8 cellular contexts compared by ENCODE assay signal in the genomic region with DNA sequence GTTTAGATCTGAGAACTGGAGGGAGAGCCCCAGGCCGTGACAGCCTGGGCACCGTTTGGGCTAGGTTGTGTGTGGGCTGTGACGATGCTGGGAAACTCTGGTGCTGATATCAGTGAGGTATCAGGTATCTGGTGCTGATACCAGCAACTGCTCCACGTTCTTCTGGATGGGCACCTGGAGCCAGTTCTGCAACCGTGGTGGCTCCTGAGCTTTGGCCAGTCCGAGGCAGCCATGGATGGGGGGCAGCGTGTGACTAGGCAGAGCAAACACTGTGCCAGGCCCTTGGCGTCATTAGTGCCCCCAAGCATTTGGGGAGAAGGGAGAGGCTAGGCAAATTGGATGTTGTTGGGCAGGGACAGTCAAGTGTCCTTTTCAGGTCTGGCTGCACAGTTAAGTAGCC. TPM values are rescaled to one million over a fixed set of nuclear protein-coding genes. Genes with fewer than 3 reads are reported as not detected.
A peak's percentile ranks its signal among the peaks of the same experiment; 100 is the strongest.
DNase-seq lines count a peak whose midpoint lies in the region; ATAC-seq and TF ChIP-seq lines count a peak whose summit lies in the region.

No MANE protein-coding gene starts in this region.

- peak overlapping the region; percentile 98 for H3K4me2 ChIP-seq in mammary epithelial cell (ENCODE audit: insufficient read depth, low read depth, low read length)

- ATAC-seq in GM21423 (IDR thresholded peaks at IDR 0.05; ENCODE audit: unreplicated experiment), result no peak
- ATAC-seq in HG02970 (IDR thresholded peaks at IDR 0.05; ENCODE audit: low FRiP score, unreplicated experiment), result no peak
- no peak for ATAC-seq in HG03039 (IDR thresholded peaks at IDR 0.05; ENCODE audit: unreplicated experiment)

- peak overlapping the region; percentile 87 for H2AFZ ChIP-seq in mammary epithelial cell (ENCODE audit: low read depth, low read length)

- intact Hi-C loops in mammary epithelial cell (cut with micrococcal nuclease), result loop anchor here (1.0 to 2.0 kb wide), 2 partner anchors 25 to 46 kb away; no protein-coding TSS in a partner anchor

- dilution Hi-C loops in mammary epithelial cell (cut with HindIII; ENCODE audit: low sequenced_read_pairs), result loop anchor here (5.0 kb wide), 1 partner anchor 33 kb away; no protein-coding TSS in a partner anchor

- peaks cover 9% of the 10 kb centered on the region; the same call in 1 of the 2 replicates for H3K27me3 ChIP-seq in HUES6 (ENCODE audit: control insufficient read depth, insufficient read depth, low read length)
- no peaks in the 10 kb centered on the region for H3K27me3 ChIP-seq in mammary epithelial cell (ENCODE audit: insufficient read depth, low read length)
- no peaks in the 10 kb centered on the region for H3K27me3 ChIP-seq in muscle layer of colon (ENCODE audit: control insufficient read depth in 1 of 2, insufficient read depth in 2 of 2, low read length in 2 of 2)

- H3K36me3 ChIP-seq in HUES6 (ENCODE audit: control insufficient read depth, insufficient read depth, low read length) (peaks cover 6% of the 10 kb centered on the region; the same call in 1 of the 2 replicates), mammary epithelial cell (ENCODE audit: insufficient read depth, low read length) (no peaks in the 10 kb centered on the region), muscle layer of colon (ENCODE audit: insufficient read depth, low read length) (no peaks in the 10 kb centered on the region)

- DNase-seq in AG04449 (ENCODE audit: low read depth, low spot score) (no peak), mammary epithelial cell (no peak), NOMO-1 (lab: John Stamatoyannopoulos, UW; ENCODE audit: unreplicated experiment in 2 of 2) (no peak)

- peaks cover 46% of the 10 kb centered on the region for H3K79me2 ChIP-seq in mammary epithelial cell (ENCODE audit: insufficient read depth, low read length)

- BruUV-seq in mammary epithelial cell (replicated peaks; lab: Mats Ljungman, UMichigan), result no TSS peak

- peak overlapping the region; percentile 81 for H3K9ac ChIP-seq in HUES6 (ENCODE audit: low read length)
- peak overlapping the region; percentile 74 for H3K9ac ChIP-seq in mammary epithelial cell (ENCODE audit: insufficient read depth, low read length)
- H3K9ac ChIP-seq in muscle layer of colon (ENCODE audit: low read length), result peak overlapping the region; percentile 54

- H3K27ac ChIP-seq in HUES6 (ENCODE audit: low read depth, low read length) (no peak overlapping the region; the same call in 1 of the 2 replicates), mammary epithelial cell (ENCODE audit: insufficient read depth, low read depth, low read length) (peak overlapping the region; percentile 63), muscle layer of colon (ENCODE audit: low read depth, low read length) (peak overlapping the region; percentile 67)

- 12% methylated on average over 8 of the region's 8 CpGs for WGBS in mammary epithelial cell (ENCODE audit: low coverage, missing lambda C conversion rate)

- TF ChIP-seq CTCF in AG04449 (IDR thresholded peaks at IDR 0.05; ENCODE audit: insufficient read depth, low read length, missing control alignments) (no peak), mammary epithelial cell (conservative IDR thresholded peaks at IDR 0.05 in 1 of 2, IDR thresholded peaks at IDR 0.05 in 1 of 2; ENCODE audit: extremely low read depth in 1 of 2, insufficient read depth in 1 of 2, low read depth in 1 of 2, low read length in 2 of 2) (no peak)

- POLR2A ChIA-PET in AG04449 (lab: Yijun Ruan, JAX), result interaction anchor here (1.1 kb wide), 1 partner anchor 13 kb away, joined by 4 read pairs; no protein-coding TSS in a partner anchor

- peaks cover 20% of the 10 kb centered on the region for H3K9me3 ChIP-seq in HUES6 (ENCODE audit: control insufficient read depth, insufficient read depth, low read depth, low read length)
- peaks cover 4% of the 10 kb centered on the region for H3K9me3 ChIP-seq in mammary epithelial cell (replicated peaks; ENCODE audit: insufficient read depth, low read length)
- H3K9me3 ChIP-seq in muscle layer of colon (ENCODE audit: low read length), result no peaks in the 10 kb centered on the region

- H3K4me1 ChIP-seq in HUES6 (ENCODE audit: control insufficient read depth, insufficient read depth, low read length), result peaks cover 27% of the 10 kb centered on the region
- peaks cover 32% of the 10 kb centered on the region for H3K4me1 ChIP-seq in mammary epithelial cell (ENCODE audit: insufficient read depth, low read length)
- peaks cover 42% of the 10 kb centered on the region for H3K4me1 ChIP-seq in muscle layer of colon (ENCODE audit: insufficient read depth, low read length)

- CTCF ChIA-PET in AG04449 (lab: Yijun Ruan, JAX), result interaction anchor here (1.0 to 4.5 kb wide), 11 partner anchors 11 to 257 kb away, joined by 3 to 23 read pairs (median 5); no protein-coding TSS in a partner anchor
- CTCF ChIA-PET in mammary epithelial cell (lab: Charles Lee; ENCODE audit: low non-redundant PET), result no interaction called here

- in situ Hi-C loops in mammary epithelial cell (cut with MboI; ENCODE audit: low sequenced_read_pairs in 2 of 2), result no loop called here

- H3K4me3 ChIP-seq in AG04449 (ENCODE audit: low read depth, low read length) (peak overlapping the region; percentile 75), HUES6 (ENCODE audit: low read depth, low read length) (peak overlapping the region; percentile 84), mammary epithelial cell (replicated peaks in 1 of 3; ENCODE audit: insufficient read depth in 1 of 3, low read depth in 2 of 3, low read length in 3 of 3) (peak overlapping the region; percentile 71 to 80 (median 74)), muscle layer of colon (ENCODE audit: low read depth in 1 of 2, low read length in 2 of 2) (peak overlapping the region; percentile 78 to 82)

- no peaks in the 10 kb centered on the region for H4K20me1 ChIP-seq in mammary epithelial cell (ENCODE audit: insufficient read depth, low read length)

RNA-seq across cellular contexts. Expression of gene ZNF467, which starts 57.9 kb away (rescaled TPM):
- 1 to 10 TPM in 1 of 2 donors, under 1 TPM in 1; 0.17 to 4.0 TPM for total RNA-seq in mammary epithelial cell
- 0.28 TPM for polyA plus RNA-seq in mammary epithelial cell
- not detected for polyA minus RNA-seq in mammary epithelial cell
